Comparison of ENCODE assay signal across 27 cellular contexts in the genomic region with DNA sequence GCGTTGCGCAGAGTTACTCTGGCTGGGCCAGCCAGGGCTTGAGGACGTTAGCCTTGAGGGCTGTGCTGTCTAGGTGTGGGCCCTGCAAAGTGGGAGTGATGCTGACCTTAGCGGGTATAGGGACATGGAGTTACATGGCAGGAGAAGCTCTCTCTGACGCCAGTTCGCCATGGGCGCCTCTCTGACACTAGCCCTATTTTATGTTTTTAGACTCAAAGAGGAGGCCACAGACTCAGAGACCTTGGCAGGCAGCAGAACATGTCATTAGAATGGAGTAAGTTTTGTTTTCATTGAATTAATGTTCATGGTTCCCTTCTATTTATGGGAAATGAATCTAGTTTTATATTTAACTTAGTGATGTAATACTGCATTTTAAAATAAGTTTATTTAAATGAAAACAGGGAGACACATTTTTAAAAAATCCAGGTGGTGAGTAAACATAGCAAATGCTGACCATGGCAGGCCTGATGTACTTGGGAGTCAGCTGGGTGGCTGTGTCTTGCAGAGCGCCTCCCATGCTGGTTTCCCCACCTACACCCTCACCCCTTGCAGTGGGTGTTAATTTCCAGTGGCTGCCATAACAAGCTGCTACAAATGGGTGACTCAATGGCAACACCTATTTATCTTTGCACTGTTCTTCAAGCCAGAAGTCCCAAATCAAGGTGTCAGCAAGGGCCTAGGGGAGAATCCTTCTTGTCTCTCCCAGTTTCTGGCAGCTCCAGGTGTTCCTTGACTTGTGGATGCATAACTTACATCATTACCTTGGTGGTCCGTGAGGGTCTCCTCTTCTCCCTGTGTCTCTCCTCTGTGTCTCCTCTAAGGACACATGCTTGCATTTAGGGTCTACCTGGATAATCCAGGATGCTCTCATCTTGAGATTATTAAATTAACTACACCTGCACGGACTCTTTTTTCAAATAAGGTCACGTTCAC. TPM values are rescaled to one million over a fixed set of nuclear protein-coding genes. Genes with fewer than 3 reads are reported as not detected.
"Had no signal": no experiment of that assay in that cellular context is flagged by ENCODE, and none has a peak within 500 bp of the region (broad histone marks: within the 10 kb centered on the region; RNA-seq: fewer than 3 reads in every experiment).

No MANE protein-coding gene starts in this region.

- H3K27me3 ChIP-seq: adrenal gland, brain microvascular endothelial cell, colonic mucosa had no signal

- H3K4me1 Mint-ChIP-seq: activated CD4-positive, alpha-beta T cell treated with anti-CD3 and anti-CD28 coated beads for 36 hours; activated CD4-positive, alpha-beta T cell treated with anti-CD3 and anti-CD28 coated beads, Interleukin-2, amount 10 ng/mL, durations not matched to agents 24 days and 14 days; activated CD8-positive, alpha-beta memory T cell treated with anti-CD3 and anti-CD28 coated beads, Interleukin-2, amount 10 ng/mL, durations not matched to agents 7 days and 5 days; activated naive CD4-positive, alpha-beta T cell treated with anti-CD3 and anti-CD28 coated beads, Interleukin-2, amount 50 U/mL, for 24 hours; activated naive CD8-positive, alpha-beta T cell treated with anti-CD3 and anti-CD28 coated beads for 36 hours; activated naive CD8-positive, alpha-beta T cell treated with anti-CD3 and anti-CD28 coated beads, Interleukin-2, amount 50 U/mL, for 24 hours had no signal

- H3K9me3 ChIP-seq: adrenal gland, colonic mucosa, esophagus squamous epithelium, gastroesophageal sphincter had no signal

- H3K4me1 ChIP-seq: adrenal gland, colonic mucosa, esophagus squamous epithelium, gastroesophageal sphincter had no signal

- ATAC-seq: activated CD4-positive, alpha-beta T cell treated with anti-CD3 and anti-CD28 coated beads for 36 hours; activated CD8-positive, alpha-beta memory T cell treated with anti-CD3 and anti-CD28 coated beads, Interleukin-2, amount 10 ng/mL, durations not matched to agents 7 days and 5 days; activated CD8-positive, alpha-beta T cell treated with anti-CD3 and anti-CD28 coated beads, Interleukin-2, amount 10 ng/mL, durations not matched to agents 7 days and 5 days; activated naive CD8-positive, alpha-beta T cell treated with anti-CD3 and anti-CD28 coated beads, Interleukin-2, amount 50 U/mL, for 24 hours; gastroesophageal sphincter had no signal

- H3K36me3 Mint-ChIP-seq: activated CD4-positive, alpha-beta memory T cell treated with anti-CD3 and anti-CD28 coated beads for 36 hours; activated CD8-positive, alpha-beta memory T cell treated with anti-CD3 and anti-CD28 coated beads, Interleukin-2, amount 10 ng/mL, durations not matched to agents 7 days and 5 days; activated naive CD4-positive, alpha-beta T cell treated with anti-CD3 and anti-CD28 coated beads, Interleukin-2, amount 50 U/mL, for 24 hours; activated naive CD8-positive, alpha-beta T cell treated with anti-CD3 and anti-CD28 coated beads for 36 hours had no signal

- H3K36me3 ChIP-seq: adrenal gland, brain microvascular endothelial cell, colonic mucosa, esophagus squamous epithelium, gastroesophageal sphincter had no signal

- H3K4me3 Mint-ChIP-seq: activated CD4-positive, alpha-beta memory T cell treated with anti-CD3 and anti-CD28 coated beads for 36 hours; activated CD4-positive, alpha-beta T cell treated with anti-CD3 and anti-CD28 coated beads for 36 hours; activated CD4-positive, alpha-beta T cell treated with anti-CD3 and anti-CD28 coated beads, Interleukin-2, amount 10 ng/mL, durations not matched to agents 24 days and 14 days; activated CD8-positive, alpha-beta memory T cell treated with anti-CD3 and anti-CD28 coated beads, Interleukin-2, amount 10 ng/mL, durations not matched to agents 7 days and 5 days; activated CD8-positive, alpha-beta T cell treated with anti-CD3 and anti-CD28 coated beads, Interleukin-2, amount 10 ng/mL, durations not matched to agents 7 days and 5 days; activated naive CD4-positive, alpha-beta T cell treated with anti-CD3 and anti-CD28 coated beads for 36 hours; activated naive CD4-positive, alpha-beta T cell treated with anti-CD3 and anti-CD28 coated beads, Interleukin-2, amount 50 U/mL, for 24 hours; activated naive CD8-positive, alpha-beta T cell treated with anti-CD3 and anti-CD28 coated beads for 36 hours; activated naive CD8-positive, alpha-beta T cell treated with anti-CD3 and anti-CD28 coated beads, Interleukin-2, amount 50 U/mL, for 24 hours; activated T-helper 1 cell treated with anti-CD3 and anti-CD28 coated beads, Interleukin-12 subunit alpha, Interleukin-12 subunit beta, Interleukin-2, Interleukin-4 antibody, amounts not matched to agents 30 ng/mL and 10 ng/mL and 1 ng/mL, durations not matched to agents 14 hours and 24 hours and 36 hours had no signal

- H3K27me3 Mint-ChIP-seq: activated CD4-positive, alpha-beta memory T cell treated with anti-CD3 and anti-CD28 coated beads for 36 hours; activated CD4-positive, alpha-beta T cell treated with anti-CD3 and anti-CD28 coated beads, Interleukin-2, amount 10 ng/mL, durations not matched to agents 24 days and 14 days; activated naive CD4-positive, alpha-beta T cell treated with anti-CD3 and anti-CD28 coated beads, Interleukin-2, amount 50 U/mL, for 24 hours; activated naive CD8-positive, alpha-beta T cell treated with anti-CD3 and anti-CD28 coated beads for 36 hours had no signal

- DNase-seq: activated CD4-positive, alpha-beta memory T cell treated with anti-CD3 and anti-CD28 coated beads for 36 hours; activated CD4-positive, alpha-beta T cell treated with anti-CD3 and anti-CD28 coated beads for 36 hours; activated CD4-positive, alpha-beta T cell treated with anti-CD3 and anti-CD28 coated beads, Interleukin-2, amount 10 ng/mL, durations not matched to agents 24 days and 14 days; activated CD4-positive, CD25-positive, alpha-beta regulatory T cell; activated CD4-positive, CD25-positive, alpha-beta regulatory T cell treated with anti-CD3 and anti-CD28 coated beads, Interleukin-2, amount 50 U/mL, for 72 hours; activated CD8-positive, alpha-beta memory T cell treated with anti-CD3 and anti-CD28 coated beads, Interleukin-2, amount 10 ng/mL, durations not matched to agents 7 days and 5 days; activated CD8-positive, alpha-beta memory T cell treated with anti-CD3 and anti-CD28 coated beads, Interleukin-2, amount 50 U/mL, for 4 hours; activated CD8-positive, alpha-beta T cell treated with anti-CD3 and anti-CD28 coated beads, Interleukin-2, amount 10 ng/mL, durations not matched to agents 7 days and 5 days; activated effector memory CD4-positive, alpha-beta T cell treated with anti-CD3 and anti-CD28 coated beads, Interleukin-2, amount 50 U/mL, for 16 hours; activated naive CD4-positive, alpha-beta T cell treated with anti-CD3 and anti-CD28 coated beads for 36 hours; activated naive CD8-positive, alpha-beta T cell treated with anti-CD3 and anti-CD28 coated beads for 36 hours; activated naive CD8-positive, alpha-beta T cell treated with anti-CD3 and anti-CD28 coated beads, Interleukin-2, amount 50 U/mL, for 24 hours; activated T-cell treated with anti-CD3 and anti-CD28 coated beads, Interleukin-2, amount 50 U/mL, for 1 hour; activated T-cell treated with anti-CD3 and anti-CD28 coated beads, Interleukin-2, amount 50 U/mL, for 48 hours; adrenal gland; brain microvascular endothelial cell; colonic mucosa; effector CD8-positive, alpha-beta T cell; esophagus squamous epithelium; foreskin melanocyte; T-helper 2 cell had no signal

- H3K9me3 Mint-ChIP-seq: activated CD4-positive, alpha-beta memory T cell treated with anti-CD3 and anti-CD28 coated beads for 36 hours; activated CD4-positive, alpha-beta T cell treated with anti-CD3 and anti-CD28 coated beads, Interleukin-2, amount 10 ng/mL, durations not matched to agents 24 days and 14 days; activated naive CD4-positive, alpha-beta T cell treated with anti-CD3 and anti-CD28 coated beads for 36 hours; activated naive CD4-positive, alpha-beta T cell treated with anti-CD3 and anti-CD28 coated beads, Interleukin-2, amount 50 U/mL, for 24 hours; activated naive CD8-positive, alpha-beta T cell treated with anti-CD3 and anti-CD28 coated beads for 36 hours; activated naive CD8-positive, alpha-beta T cell treated with anti-CD3 and anti-CD28 coated beads, Interleukin-2, amount 50 U/mL, for 24 hours; activated T-helper 1 cell treated with anti-CD3 and anti-CD28 coated beads, Interleukin-12 subunit alpha, Interleukin-12 subunit beta, Interleukin-2, Interleukin-4 antibody, amounts not matched to agents 30 ng/mL and 10 ng/mL and 1 ng/mL, durations not matched to agents 14 hours and 24 hours and 36 hours; activated T-helper 2 cell treated with anti-CD3 and anti-CD28 coated beads, Interferon-gamma antibody, Interleukin-2, Interleukin-4, amounts not matched to agents 10 μg/mL and 5 μg/mL and 100 μg/mL, durations not matched to agents 14 hours and 24 hours and 36 hours had no signal

- H3K27ac ChIP-seq: adrenal gland, brain microvascular endothelial cell, colonic mucosa, epithelial cell of prostate, esophagus squamous epithelium, gastroesophageal sphincter had no signal

- H3K4me3 ChIP-seq: adrenal gland, colonic mucosa, esophagus squamous epithelium, gastroesophageal sphincter had no signal

- H3K27ac Mint-ChIP-seq: activated CD4-positive, alpha-beta memory T cell treated with anti-CD3 and anti-CD28 coated beads for 36 hours; activated CD4-positive, alpha-beta T cell treated with anti-CD3 and anti-CD28 coated beads for 36 hours; activated CD4-positive, alpha-beta T cell treated with anti-CD3 and anti-CD28 coated beads, Interleukin-2, amount 10 ng/mL, durations not matched to agents 24 days and 14 days; activated CD8-positive, alpha-beta memory T cell treated with anti-CD3 and anti-CD28 coated beads, Interleukin-2, amount 10 ng/mL, durations not matched to agents 7 days and 5 days; activated CD8-positive, alpha-beta T cell treated with anti-CD3 and anti-CD28 coated beads, Interleukin-2, amount 10 ng/mL, durations not matched to agents 7 days and 5 days; activated naive CD4-positive, alpha-beta T cell treated with anti-CD3 and anti-CD28 coated beads for 36 hours; activated naive CD4-positive, alpha-beta T cell treated with anti-CD3 and anti-CD28 coated beads, Interleukin-2, amount 50 U/mL, for 24 hours; activated naive CD8-positive, alpha-beta T cell treated with anti-CD3 and anti-CD28 coated beads for 36 hours; activated naive CD8-positive, alpha-beta T cell treated with anti-CD3 and anti-CD28 coated beads, Interleukin-2, amount 50 U/mL, for 24 hours; activated T-helper 1 cell treated with anti-CD3 and anti-CD28 coated beads, Interleukin-12 subunit alpha, Interleukin-12 subunit beta, Interleukin-2, Interleukin-4 antibody, amounts not matched to agents 30 ng/mL and 10 ng/mL and 1 ng/mL, durations not matched to agents 14 hours and 24 hours and 36 hours; activated T-helper 2 cell treated with anti-CD3 and anti-CD28 coated beads, Interferon-gamma antibody, Interleukin-2, Interleukin-4, amounts not matched to agents 10 μg/mL and 5 μg/mL and 100 μg/mL, durations not matched to agents 14 hours and 24 hours and 36 hours had no signal

RNA-seq across cellular contexts. Expression of a gene that starts 25.5 kb away (rescaled TPM):
- total RNA-seq: activated T-helper 2 cell treated with anti-CD3 and anti-CD28 coated beads, Interferon-gamma antibody, Interleukin-2, Interleukin-4, amounts not matched to agents 10 μg/mL and 5 μg/mL and 100 μg/mL, durations not matched to agents 14 hours and 24 hours and 36 hours; T-helper 1 cell treated with Interleukin-12 subunit alpha and Interleukin-12 subunit beta and Interleukin-4 antibody, amounts not matched to agents 30 ng/mL and 1 ng/mL, for 36 hours had no signal
